ENCODE assay signal across 8 cellular contexts in genomic region chr11:128859563-128860441, GRCh38. TPM values are rescaled to one million over a fixed set of nuclear protein-coding genes. Genes with fewer than 3 reads are reported as not detected.
DNase-seq lines count a peak whose midpoint lies in the region; ATAC-seq, FAIRE-seq and TF ChIP-seq lines count a peak whose summit lies in the region.

No MANE protein-coding gene starts in this region.

- TF ChIP-seq EP300 in HepG2 (IDR thresholded peaks at IDR 0.05; ENCODE audit: low read depth in 2 of 2, low read length in 2 of 2) = no peak
- no peak for TF ChIP-seq EP300 in HepG2 (CRISPR knock-in tag; IDR thresholded peaks at IDR 0.05; ENCODE audit: borderline replicate concordance)

- in situ Hi-C loops in mammary epithelial cell (cut with MboI; ENCODE audit: low sequenced_read_pairs in 2 of 2) = no loop called here
- in situ Hi-C loops in HepG2 (cut with HindIII; ENCODE audit: extremely low pct_ligation_motif_present, low pct_unique_long_range_greater_than_20kb) = no loop called here

- DNase-seq in DMS153 (lab: John Stamatoyannopoulos, UW) (peak; percentile 31), HUDEP-2 (lab: John Stamatoyannopoulos, UW; ENCODE audit: unreplicated experiment in 76 of 76) (peak in 51 of 76 experiments; percentile 1 to 72 (median 22)), WERI-Rb-1 (peak; percentile 75), mammary epithelial cell (peak; percentile 31), HepG2 (ENCODE audit: low spot score) (peak; percentile 35), NCI-H1105 (lab: John Stamatoyannopoulos, UW) (no peak)
- DNase-seq in stimulated activated CD8-positive, alpha-beta memory T cell treated with anti-CD3 and anti-CD28 coated beads, Interleukin-12 subunit alpha, Interleukin-12 subunit beta, amount 100 ng/mL, for 1 hour (ENCODE audit: low read depth) = peak; percentile 63

- H3K27me3 ChIP-seq in WERI-Rb-1 (ENCODE audit: insufficient read depth, low read depth, severe bottlenecking) (peaks cover 2% of the 10 kb centered on the region), mammary epithelial cell (ENCODE audit: insufficient read depth, low read length) (no peaks in the 10 kb centered on the region), HepG2 (ENCODE audit: control insufficient read depth in 1 of 2, insufficient read depth in 2 of 2, low read length in 2 of 2) (peaks cover 5 to 51% of the 10 kb centered on the region in 2 experiments; a peak in 4 of 5 replicates)

- peak; percentile 94 for ATAC-seq in GM21447 (IDR thresholded peaks at IDR 0.05; ENCODE audit: unreplicated experiment)
- ATAC-seq in HepG2 = peak; percentile 94

- dilution Hi-C loops in mammary epithelial cell (cut with HindIII; ENCODE audit: low sequenced_read_pairs) = no loop called here

- peak; percentile 93 for TF ChIP-seq CTCF in WERI-Rb-1 (IDR thresholded peaks at IDR 0.05; ENCODE audit: low read depth, low read length)
- peak; percentile 78 to 80 for TF ChIP-seq CTCF in mammary epithelial cell (conservative IDR thresholded peaks at IDR 0.05 in 1 of 2, IDR thresholded peaks at IDR 0.05 in 1 of 2; ENCODE audit: extremely low read depth in 1 of 2, insufficient read depth in 1 of 2, low read depth in 1 of 2, low read length in 2 of 2)
- peak; percentile 85 for TF ChIP-seq CTCF in HepG2 (CRISPR knock-in tag; IDR thresholded peaks at IDR 0.05)

- TF ChIP-seq POLR2A in HepG2 (IDR thresholded peaks at IDR 0.05; ENCODE audit: insufficient read depth in 1 of 2, low read depth in 2 of 2, low read length in 2 of 2) = no peak

- no TSS peak for BruUV-seq in mammary epithelial cell (replicated peaks; lab: Mats Ljungman, UMichigan)
- no TSS peak for BruUV-seq in HepG2 (replicated peaks; lab: Mats Ljungman, UMichigan)

- H3K36me3 ChIP-seq in WERI-Rb-1 (no peaks in the 10 kb centered on the region), mammary epithelial cell (ENCODE audit: insufficient read depth, low read length) (no peaks in the 10 kb centered on the region), HepG2 (replicated peaks in 1 of 2; ENCODE audit: control insufficient read depth in 1 of 2, insufficient read depth in 2 of 2, low read length in 2 of 2) (no peaks in the 10 kb centered on the region)

- no peaks in the 10 kb centered on the region for H3K9me3 ChIP-seq in WERI-Rb-1 (ENCODE audit: severe bottlenecking)
- H3K9me3 ChIP-seq in mammary epithelial cell (replicated peaks; ENCODE audit: insufficient read depth, low read length) = no peaks in the 10 kb centered on the region
- no peaks in the 10 kb centered on the region for H3K9me3 ChIP-seq in HepG2 (ENCODE audit: low read length)

- peak overlapping the region; percentile 24 for H2AFZ ChIP-seq in mammary epithelial cell (ENCODE audit: low read depth, low read length)
- H2AFZ ChIP-seq in HepG2 (ENCODE audit: low read length) = no peak overlapping the region

- H3K27ac ChIP-seq in WERI-Rb-1 (no peak overlapping the region), mammary epithelial cell (ENCODE audit: insufficient read depth, low read depth, low read length) (no peak overlapping the region), HepG2 (ENCODE audit: extremely low read length, insufficient read depth, low read length) (no peak overlapping the region)

- H3K9ac ChIP-seq in mammary epithelial cell (ENCODE audit: insufficient read depth, low read length) (no peak overlapping the region), HepG2 (ENCODE audit: insufficient read depth, low read depth, low read length) (no peak overlapping the region)

- H3K4me3 ChIP-seq in WERI-Rb-1 (ENCODE audit: low read depth, low read length) (no peak overlapping the region), mammary epithelial cell (replicated peaks in 1 of 3; ENCODE audit: insufficient read depth in 1 of 3, low read depth in 2 of 3, low read length in 3 of 3) (no peak overlapping the region), HepG2 (replicated peaks in 1 of 3; ENCODE audit: insufficient read depth in 1 of 3, low read depth in 2 of 3, low read length in 3 of 3) (no peak overlapping the region)

- intact Hi-C loops in mammary epithelial cell (cut with micrococcal nuclease) (no loop called here), HepG2 (cut with micrococcal nuclease; ENCODE audit: unreplicated experiment) (loop anchor here (1.0 kb wide), 1 partner anchor 688 kb away; no protein-coding TSS in a partner anchor)

- CTCF ChIA-PET in mammary epithelial cell (lab: Charles Lee; ENCODE audit: low non-redundant PET) = no interaction called here
- CTCF ChIA-PET in HepG2 (lab: Yijun Ruan, JAX; ENCODE audit: low intra/inter-chr PET ratio, low total read pairs) = interaction anchor here (1.1 to 1.5 kb wide), 2 partner anchors 688 to 702 kb away, joined by 4 to 5 read pairs; no protein-coding TSS in a partner anchor

- POLR2A ChIA-PET in HepG2 (lab: Yijun Ruan, JAX) = no interaction called here

- FAIRE-seq in HepG2 (lab: Jason Lieb, UNC) = no peak

- peak; percentile 55; the same call in 1 of the 2 replicates for TF ChIP-seq RAD21 in HepG2 (CRISPR knock-in tag; IDR thresholded peaks at IDR 0.05)

- no peaks in the 10 kb centered on the region for H3K79me2 ChIP-seq in mammary epithelial cell (ENCODE audit: insufficient read depth, low read length)
- no peaks in the 10 kb centered on the region for H3K79me2 ChIP-seq in HepG2 (ENCODE audit: insufficient read depth, low read length)

- peaks cover 12% of the 10 kb centered on the region for H3K4me1 ChIP-seq in mammary epithelial cell (ENCODE audit: insufficient read depth, low read length)
- no peaks in the 10 kb centered on the region for H3K4me1 ChIP-seq in HepG2 (ENCODE audit: insufficient read depth, low read length)

- no peaks in the 10 kb centered on the region for H4K20me1 ChIP-seq in mammary epithelial cell (ENCODE audit: insufficient read depth, low read length)
- no peaks in the 10 kb centered on the region for H4K20me1 ChIP-seq in HepG2 (ENCODE audit: insufficient read depth, low read length)

- H3K4me2 ChIP-seq in mammary epithelial cell (ENCODE audit: insufficient read depth, low read depth, low read length) = no peak overlapping the region
- H3K4me2 ChIP-seq in HepG2 (ENCODE audit: low read depth, low read length) = peak overlapping the region; percentile 20; the same call in 1 of the 2 replicates

- 35% methylated on average over 31 of the region's 33 CpGs for WGBS in mammary epithelial cell (ENCODE audit: low coverage, missing lambda C conversion rate)
- WGBS in HepG2 (ENCODE audit: low lambda C conversion rate) = 23% methylated on average over 26 of the region's 33 CpGs

TF ChIP-seq in HepG2, 621 proteins besides CTCF, POLR2A, EP300 and RAD21 (continues in another document):
- TF ChIP-seq ZMYM2 (CRISPR knock-in tag; IDR thresholded peaks at IDR 0.05) (no peak), ZNF20 (CRISPR knock-in tag; IDR thresholded peaks at IDR 0.05) (no peak), ISX (CRISPR knock-in tag; conservative IDR thresholded peaks at IDR 0.05) (no peak)

RNA-seq across cellular contexts. Expression of gene KCNJ1, which starts 7.3 kb away (rescaled TPM):
- total RNA-seq in mammary epithelial cell (not detected), HepG2 (2016; rRNA removed; fragmentation: Illumina TruSeq; extraction: Trizol) (not detected in 2 replicates)
- polyA plus RNA-seq in mammary epithelial cell (0.06 TPM), HepG2 (2011; rRNA removed) (not detected in 2 replicates)
- not detected for polyA minus RNA-seq in mammary epithelial cell
- total RNA-seq in HepG2 (2016; cell fraction: cytosol; rRNA removed; fragmentation: Illumina TruSeq; extraction: Trizol; ENCODE audit: low read depth) = not detected in 2 replicates
- not detected in 2 replicates for total RNA-seq in HepG2 (2016; cell fraction: insoluble cytoplasmic fraction; rRNA removed; fragmentation: Illumina TruSeq; extraction: Trizol)
- not detected in 2 replicates for total RNA-seq in HepG2 (2016; cell fraction: membrane; rRNA removed; fragmentation: Illumina TruSeq; extraction: Trizol)
- total RNA-seq in HepG2 (2016; cell fraction: nucleus; rRNA removed; fragmentation: Illumina TruSeq; extraction: Trizol) = not detected in 2 replicates
- polyA plus RNA-seq in HepG2 (2011; cell fraction: cytosol; rRNA removed) = not detected in 2 replicates
- not detected in 2 replicates for polyA plus RNA-seq in HepG2 (2011; cell fraction: nucleus; rRNA removed)
- polyA plus RNA-seq in HepG2 (2012) = not detected in 2 replicates
- polyA plus RNA-seq in HepG2 (2016; cell fraction: cytosol; fragmentation: Illumina TruSeq; extraction: Trizol; ENCODE audit: low read depth) = not detected in 2 replicates
- polyA plus RNA-seq in HepG2 (2016; cell fraction: insoluble cytoplasmic fraction; fragmentation: Illumina TruSeq; extraction: Trizol; ENCODE audit: low read depth) = not detected in 2 replicates
- not detected in 2 replicates for polyA plus RNA-seq in HepG2 (2016; cell fraction: membrane; fragmentation: Illumina TruSeq; extraction: Trizol; ENCODE audit: low read depth)
- not detected in 2 replicates for polyA plus RNA-seq in HepG2 (2016; cell fraction: nucleus; fragmentation: Illumina TruSeq; extraction: Trizol; ENCODE audit: insufficient read depth, low read depth)
- polyA minus RNA-seq in HepG2 (2011; rRNA and poly(A)+ RNA removed; ENCODE audit: low replicate concordance) = not detected in 2 replicates
- not detected in 2 replicates for polyA minus RNA-seq in HepG2 (2011; cell fraction: cytosol; rRNA and poly(A)+ RNA removed)
- not detected in 2 replicates for polyA minus RNA-seq in HepG2 (2011; cell fraction: nucleus; rRNA and poly(A)+ RNA removed)

RNA-seq across cellular contexts. Expression of gene KCNJ5, which starts 31.4 kb away (rescaled TPM):
- total RNA-seq in mammary epithelial cell = 10 to 100 TPM in 1 of 2 donors, 1 to 10 TPM in 1; 1.2 to 63.7 TPM
- polyA plus RNA-seq in mammary epithelial cell = 1.7 TPM
- polyA minus RNA-seq in mammary epithelial cell = 1.1 TPM
- not detected in 2 replicates for total RNA-seq in HepG2 (2016; rRNA removed; fragmentation: Illumina TruSeq; extraction: Trizol)
- not detected in 2 replicates for total RNA-seq in HepG2 (2016; cell fraction: cytosol; rRNA removed; fragmentation: Illumina TruSeq; extraction: Trizol; ENCODE audit: low read depth)
- not detected in 2 replicates for total RNA-seq in HepG2 (2016; cell fraction: insoluble cytoplasmic fraction; rRNA removed; fragmentation: Illumina TruSeq; extraction: Trizol)
- total RNA-seq in HepG2 (2016; cell fraction: membrane; rRNA removed; fragmentation: Illumina TruSeq; extraction: Trizol) = not detected in 2 replicates
- total RNA-seq in HepG2 (2016; cell fraction: nucleus; rRNA removed; fragmentation: Illumina TruSeq; extraction: Trizol) = not detected in 2 replicates
- not detected in 2 replicates for polyA plus RNA-seq in HepG2 (2011; rRNA removed)
- polyA plus RNA-seq in HepG2 (2011; cell fraction: cytosol; rRNA removed) = not detected in 2 replicates
- not detected in 2 replicates for polyA plus RNA-seq in HepG2 (2011; cell fraction: nucleus; rRNA removed)
- polyA plus RNA-seq in HepG2 (2012) = not detected in 2 replicates
- polyA plus RNA-seq in HepG2 (2016; cell fraction: cytosol; fragmentation: Illumina TruSeq; extraction: Trizol; ENCODE audit: low read depth) = not detected in 2 replicates
- not detected in 2 replicates for polyA plus RNA-seq in HepG2 (2016; cell fraction: insoluble cytoplasmic fraction; fragmentation: Illumina TruSeq; extraction: Trizol; ENCODE audit: low read depth)
- polyA plus RNA-seq in HepG2 (2016; cell fraction: membrane; fragmentation: Illumina TruSeq; extraction: Trizol; ENCODE audit: low read depth) = not detected in 2 replicates
- polyA plus RNA-seq in HepG2 (2016; cell fraction: nucleus; fragmentation: Illumina TruSeq; extraction: Trizol; ENCODE audit: insufficient read depth, low read depth) = not detected in 2 replicates
- polyA minus RNA-seq in HepG2 (2011; rRNA and poly(A)+ RNA removed; ENCODE audit: low replicate concordance) = not detected in 2 replicates
- not detected in 2 replicates for polyA minus RNA-seq in HepG2 (2011; cell fraction: cytosol; rRNA and poly(A)+ RNA removed)
- not detected in 2 replicates for polyA minus RNA-seq in HepG2 (2011; cell fraction: nucleus; rRNA and poly(A)+ RNA removed)
